Comparison of ENCODE assay signal across 17 cellular contexts in the genomic region with DNA sequence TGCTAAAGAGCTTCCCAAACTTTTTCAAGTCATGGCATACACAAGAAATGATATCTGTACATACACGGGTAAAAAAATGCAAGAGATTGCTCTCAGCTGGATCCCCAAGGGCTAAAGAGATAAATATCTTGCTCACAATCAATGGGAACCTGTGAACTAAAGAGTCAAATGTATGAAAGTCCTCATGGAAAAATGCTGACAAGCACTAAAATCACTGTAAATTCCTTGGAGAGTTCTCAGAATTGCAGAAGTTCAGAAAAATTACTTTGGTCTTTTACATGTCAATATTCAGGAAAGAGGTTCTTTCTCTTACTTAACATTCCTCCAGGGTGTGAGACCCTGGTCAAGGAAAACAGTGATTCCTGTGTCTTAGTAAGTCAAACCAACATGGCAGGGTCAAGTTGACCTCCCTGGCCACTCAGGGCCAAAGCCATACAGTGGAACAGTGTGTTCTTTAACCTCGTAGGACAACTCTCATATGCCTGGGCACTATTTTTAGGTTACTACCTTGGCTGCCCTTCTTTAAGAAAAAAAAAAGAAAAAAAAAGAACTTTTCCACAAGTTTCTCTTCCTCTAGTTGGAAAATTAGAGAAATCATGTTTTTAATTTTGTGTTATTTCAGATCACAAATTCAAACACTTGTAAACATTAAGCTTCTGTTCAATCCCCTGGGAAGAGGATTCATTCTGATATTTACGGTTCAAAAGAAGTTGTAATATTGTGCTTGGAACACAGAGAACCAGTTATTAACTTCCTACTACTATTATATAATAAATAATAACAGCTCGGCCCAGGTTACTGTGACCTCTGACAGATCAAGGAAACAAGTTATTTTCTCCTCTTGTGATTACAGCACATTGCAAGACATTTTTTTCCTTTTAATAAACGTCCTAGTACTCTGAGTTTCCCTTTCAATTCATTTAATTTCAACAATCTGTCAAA. TPM values are rescaled to one million over a fixed set of nuclear protein-coding genes. Genes with fewer than 3 reads are reported as not detected.
DNase-seq lines count a peak whose midpoint lies in the region; ATAC-seq, FAIRE-seq and TF ChIP-seq lines count a peak whose summit lies in the region.
"Had no signal": no experiment of that assay in that cellular context is flagged by ENCODE, and none has a peak within 500 bp of the region (broad histone marks: within the 10 kb centered on the region; RNA-seq: fewer than 3 reads in every experiment).

No MANE protein-coding gene starts in this region.

- CTCF ChIA-PET in SK-N-SH (lab: Yijun Ruan, JAX), result interaction anchor here (0.7 to 2.9 kb wide), 15 partner anchors 9 to 532 kb away, joined by 3 to 14 read pairs (median 6); partner anchors contain the start of gene SSR3

- no peak for DNase-seq in SK-N-SH
- DNase-seq in osteoblast (ENCODE audit: insufficient read length, low spot score, missing footprints), result no peak
- DNase-seq in tibial nerve (ENCODE audit: low spot score in 2 of 2), result peak; percentile 32 to 44
- no peak for DNase-seq in mesenteric fat pad (ENCODE audit: low spot score)
- DNase-seq in GM12892 (ENCODE audit: insufficient read length), result no peak
- no peak for DNase-seq in AG20443 (ENCODE audit: low spot score)
- DNase-seq: colonic mucosa; KBM-7; NCI-H1417; NCI-H345; stimulated activated CD4-positive, alpha-beta T cell treated with anti-CD3 and anti-CD28 coated beads, Interleukin-4, amount 100 ng/mL, for 4 hours had no signal

- H3K27ac ChIP-seq in SK-N-SH (ENCODE audit: low read depth in 2 of 2, low read length in 1 of 2) (peak overlapping the region; percentile 72 to 93), osteoblast (ENCODE audit: low read depth, low read length) (peak overlapping the region; percentile 34), tibial nerve (peak overlapping the region; percentile 24 to 81 (median 59))
- H3K27ac ChIP-seq: 22Rv1, colonic mucosa had no signal

- peaks cover 79% of the 10 kb centered on the region for H3F3A ChIP-seq in SK-N-SH (replicated peaks; ENCODE audit: insufficient read depth)

- TF ChIP-seq POLR2A in tibial nerve (IDR thresholded peaks at IDR 0.05) (no peak), GM12892 (IDR thresholded peaks at IDR 0.05; ENCODE audit: low read depth, low read length) (no peak)

- H3K36me3 ChIP-seq in SK-N-SH (replicated peaks in 1 of 2; ENCODE audit: control insufficient read depth in 1 of 2, insufficient read depth in 2 of 2, low read length in 1 of 2) (peaks cover 92 to 93% of the 10 kb centered on the region in 2 experiments), osteoblast (ENCODE audit: insufficient read depth, low read length) (peaks cover 92% of the 10 kb centered on the region), tibial nerve (peaks cover 0 to 35% (median 0%) of the 10 kb centered on the region in 3 donors)

- no peak overlapping the region for H2AFZ ChIP-seq in SK-N-SH (ENCODE audit: low read depth)
- H2AFZ ChIP-seq in osteoblast (ENCODE audit: low read length), result no peak overlapping the region

- TF ChIP-seq EP300 in SK-N-SH (IDR thresholded peaks at IDR 0.05; ENCODE audit: borderline replicate concordance in 1 of 2, low read depth in 1 of 2, low read length in 1 of 2) (no peak), tibial nerve (IDR thresholded peaks at IDR 0.05) (peak; percentile 36 to 88)

- FAIRE-seq in endometrium (lab: Jason Lieb, UNC) (peak; percentile 96), GM12892 (lab: Jason Lieb, UNC) (no peak)
- FAIRE-seq: G401.6 had no signal

- H3K4me2 ChIP-seq in SK-N-SH (peak overlapping the region; percentile 13; the same call in 1 of the 2 replicates), osteoblast (ENCODE audit: insufficient read depth, low read length) (no peak overlapping the region)

- no peaks in the 10 kb centered on the region for H3K9me2 ChIP-seq in SK-N-SH

- H3K4me1 ChIP-seq in SK-N-SH (ENCODE audit: control insufficient read depth in 1 of 2, insufficient read depth in 2 of 2, low read depth in 1 of 2, low read length in 1 of 2), result peaks cover 0 to 54% of the 10 kb centered on the region in 2 experiments; a peak in 3 of 4 replicates
- H3K4me1 ChIP-seq in osteoblast (ENCODE audit: insufficient read depth, low read length), result peaks cover 10% of the 10 kb centered on the region
- peaks cover 0 to 66% (median 23%) of the 10 kb centered on the region in 4 donors for H3K4me1 ChIP-seq in tibial nerve
- H3K4me1 ChIP-seq: colonic mucosa had no signal

- H3K27me3 ChIP-seq in SK-N-SH (ENCODE audit: insufficient read depth), result no peaks in the 10 kb centered on the region
- no peaks in the 10 kb centered on the region for H3K27me3 ChIP-seq in osteoblast (ENCODE audit: insufficient read depth, low read length)
- no peaks in the 10 kb centered on the region for H3K27me3 ChIP-seq in tibial nerve
- H3K27me3 ChIP-seq: colonic mucosa had no signal

- H3K4me3 ChIP-seq in SK-N-SH (ENCODE audit: low read depth in 2 of 2, low read length in 1 of 2), result no peak overlapping the region
- no peak overlapping the region for H3K4me3 ChIP-seq in osteoblast (ENCODE audit: insufficient read depth, low read length)
- H3K4me3 ChIP-seq in tibial nerve, result no peak overlapping the region
- H3K4me3 ChIP-seq: colonic mucosa had no signal

- WGBS in SK-N-SH (ENCODE audit: low lambda C conversion rate), result 81% methylated on average over 5 of the region's 5 CpGs
- 15 to 20% methylated on average over 5 of the region's 5 CpGs for WGBS in tibial nerve, 2 donors

- ATAC-seq in SK-N-SH treated with all-trans-retinoic acid at 6 μM for 48 hours, result no peak
- ATAC-seq: activated CD4-positive, CD25-positive, alpha-beta regulatory T cell treated with anti-CD3 and anti-CD28 coated beads, Interleukin-2, amount 50 U/mL, for 24 hours; stimulated activated memory B cell treated with anti-CD40 and anti-IgM and Interleukin-4, amounts not matched to agents 10 μg/mL and 1 μg/mL and 100 μg/mL, for 72 hours had no signal

- no peaks in the 10 kb centered on the region for H3K9me3 ChIP-seq in SK-N-SH
- H3K9me3 ChIP-seq in osteoblast (ENCODE audit: low read depth, low read length), result no peaks in the 10 kb centered on the region
- H3K9me3 ChIP-seq in tibial nerve, result no peaks in the 10 kb centered on the region
- H3K9me3 ChIP-seq: colonic mucosa had no signal

- H3K79me2 ChIP-seq in SK-N-SH (ENCODE audit: insufficient read depth) (peaks cover 69% of the 10 kb centered on the region), osteoblast (ENCODE audit: insufficient read depth, low read length) (peaks cover 33% of the 10 kb centered on the region)

- no peak overlapping the region for H3K9ac ChIP-seq in SK-N-SH

- H4K20me1 ChIP-seq in SK-N-SH (ENCODE audit: insufficient read depth) (peaks cover 22% of the 10 kb centered on the region), osteoblast (ENCODE audit: insufficient read depth, low read length) (peaks cover 13% of the 10 kb centered on the region)

- POLR2A ChIA-PET in SK-N-SH (lab: Yijun Ruan, JAX), result interaction anchor here (0.9 kb wide), 1 partner anchor 546 kb away, joined by 3 read pairs; no protein-coding TSS in a partner anchor

- no peak for TF ChIP-seq CTCF in SK-N-SH (IDR thresholded peaks at IDR 0.05)
- no peak for TF ChIP-seq CTCF in osteoblast (IDR thresholded peaks at IDR 0.05; ENCODE audit: extremely low read depth, low read depth, low read length)
- no peak for TF ChIP-seq CTCF in tibial nerve (IDR thresholded peaks at IDR 0.05)

- no peak for TF ChIP-seq RAD21 in SK-N-SH (IDR thresholded peaks at IDR 0.05; ENCODE audit: low read length)

TF ChIP-seq in SK-N-SH, 30 proteins besides CTCF, POLR2A, EP300 and RAD21 (continues in another document):
- TF ChIP-seq ELF1 (IDR thresholded peaks at IDR 0.05) (no peak), SIN3A (IDR thresholded peaks at IDR 0.05; ENCODE audit: borderline replicate concordance, low read depth, low read length) (no peak), CHD2 (IDR thresholded peaks at IDR 0.05; ENCODE audit: low read length, partially characterized antibody) (no peak), GATA2 (CRISPR knock-in tag; IDR thresholded peaks at IDR 0.05) (no peak), POLR2AphosphoS5 (IDR thresholded peaks at IDR 0.05; ENCODE audit: low read depth, low read length) (no peak), TAF1 (IDR thresholded peaks at IDR 0.05; ENCODE audit: borderline replicate concordance, low read depth, low read length) (no peak), RCOR1 (IDR thresholded peaks at IDR 0.05; ENCODE audit: low read length) (no peak)
- TF ChIP-seq, protein P1, sequence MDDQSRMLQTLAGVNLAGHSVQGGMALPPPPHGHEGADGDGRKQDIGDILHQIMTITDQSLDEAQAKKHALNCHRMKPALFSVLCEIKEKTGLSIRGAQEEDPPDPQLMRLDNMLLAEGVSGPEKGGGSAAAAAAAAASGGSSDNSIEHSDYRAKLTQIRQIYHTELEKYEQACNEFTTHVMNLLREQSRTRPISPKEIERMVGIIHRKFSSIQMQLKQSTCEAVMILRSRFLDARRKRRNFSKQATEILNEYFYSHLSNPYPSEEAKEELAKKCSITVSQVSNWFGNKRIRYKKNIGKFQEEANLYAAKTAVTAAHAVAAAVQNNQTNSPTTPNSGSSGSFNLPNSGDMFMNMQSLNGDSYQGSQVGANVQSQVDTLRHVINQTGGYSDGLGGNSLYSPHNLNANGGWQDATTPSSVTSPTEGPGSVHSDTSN (IDR thresholded peaks at IDR 0.05), result no peak

TF ChIP-seq in SK-N-SH treated with all-trans-retinoic acid at 6 μM for 48 hours, 23 proteins besides CTCF, POLR2A, EP300 and RAD21:
- no peak for TF ChIP-seq ZC3H10 (CRISPR knock-in tag; IDR thresholded peaks at IDR 0.05)
- no peak for TF ChIP-seq PPARA (CRISPR knock-in tag; IDR thresholded peaks at IDR 0.05; ENCODE audit: borderline replicate concordance)
- no peak for TF ChIP-seq TCF4 (CRISPR knock-in tag; IDR thresholded peaks at IDR 0.05; ENCODE audit: borderline replicate concordance)
- no peak for TF ChIP-seq ARNTL (CRISPR knock-in tag; IDR thresholded peaks at IDR 0.05; ENCODE audit: borderline replicate concordance, low read depth)
- TF ChIP-seq ZNF8 (CRISPR knock-in tag; IDR thresholded peaks at IDR 0.05), result no peak
- TF ChIP-seq BACH2 (CRISPR knock-in tag; IDR thresholded peaks at IDR 0.05; ENCODE audit: borderline replicate concordance), result no peak
- TF ChIP-seq OSR1 (CRISPR knock-in tag; IDR thresholded peaks at IDR 0.05), result no peak

RNA-seq across cellular contexts. Expression of gene SSR3, which starts 12.5 kb away (rescaled TPM):
- polyA plus RNA-seq in SK-N-SH (2012; rRNA removed), result 61.7 and 96.1 TPM in 2 replicates
- 90.3 and 92.1 TPM in 2 replicates for polyA plus RNA-seq in SK-N-SH (2012; cell fraction: cytosol; rRNA removed)
- 17.1 and 47.6 TPM in 2 replicates for polyA plus RNA-seq in SK-N-SH (2012; cell fraction: nucleus; rRNA removed)
- total RNA-seq in osteoblast (212 and 220 TPM in 2 replicates), tibial nerve (10 to 100 TPM; 73.2 to 88.5 (median 79.0) TPM), mesenteric fat pad (196 TPM)
- polyA plus RNA-seq in GM12892 (2012; ENCODE audit: missing spikeins), result 200 TPM

Comparison
In these comparisons a context has a peak if more than half of its experiments do, and no peak if none do; other contexts are left out.
1. DNase-seq: peak in tibial nerve (2 of 2); none in SK-N-SH (single experiment), osteoblast (single experiment), mesenteric fat pad (single experiment), GM12892 (single experiment) and AG20443 (single experiment).
2. Peak in every context shown above with its lines, with median percentiles within 50 percentile points of each other: H3K27ac ChIP-seq.